Comparison of ENCODE assay signal across 12 cellular contexts in genomic region chr10:11798862-11799735, GRCh38. TPM values are rescaled to one million over a fixed set of nuclear protein-coding genes. Genes with fewer than 3 reads are reported as not detected.
A peak's percentile ranks its signal among the peaks of the same experiment; 100 is the strongest.
DNase-seq lines count a peak whose midpoint lies in the region; TF ChIP-seq lines count a peak whose summit lies in the region.
"Had no signal": no experiment of that assay in that cellular context is flagged by ENCODE, and none has a peak within 500 bp of the region (broad histone marks: within the 10 kb centered on the region; RNA-seq: fewer than 3 reads in every experiment).

No MANE protein-coding gene starts in this region.

- H3K27ac ChIP-seq in mesodermal cell (ENCODE audit: low read depth, low read length, severe bottlenecking) = peak overlapping the region; percentile 36
- H3K27ac ChIP-seq: PC-9, thyroid gland had no signal

- POLR2A ChIA-PET in HEK293T (lab: Yijun Ruan, JAX) = interaction anchor here (0.6 kb wide), 1 partner anchor 21 kb away, joined by 3 read pairs; no protein-coding TSS in a partner anchor

- CTCF ChIA-PET in HEK293T (lab: Yijun Ruan, JAX) = interaction anchor here (1.0 to 1.3 kb wide), 3 partner anchors 16 to 54 kb away, joined by 3 to 5 read pairs (median 3); no protein-coding TSS in a partner anchor

- 0 out of 2 replicates have a peak, but pooled peaks cover 3% of the 10 kb centered on the region for H3F3A ChIP-seq in Loucy (ENCODE audit: low read depth)

- peak overlapping the region; percentile 23 for H3K9ac ChIP-seq in Loucy (ENCODE audit: low read depth, low read length, poor library complexity, severe bottlenecking)

- H3K9me3 ChIP-seq in Loucy (ENCODE audit: insufficient read depth, low read depth, low read length) = no peaks in the 10 kb centered on the region
- H3K9me3 ChIP-seq in mesodermal cell (ENCODE audit: control insufficient read depth, low read length) = no peaks in the 10 kb centered on the region
- H3K9me3 ChIP-seq: thyroid gland had no signal

- H3K4me3 ChIP-seq in Loucy (ENCODE audit: low read length, poor library complexity, severe bottlenecking) = peak overlapping the region; percentile 29
- no peak overlapping the region for H3K4me3 ChIP-seq in mesodermal cell (ENCODE audit: extremely low read depth, insufficient read depth, low read length, poor library complexity, severe bottlenecking)
- H3K4me3 ChIP-seq: PC-9, thyroid gland had no signal

- WGBS in mesodermal cell (ENCODE audit: insufficient coverage in 2 of 2), 2 experiments = 78 to 84% methylated on average over 13 to 16 of the region's 18 CpGs

- no peaks in the 10 kb centered on the region for H3K79me2 ChIP-seq in Loucy (ENCODE audit: insufficient read depth, low read length)

- no peak for TF ChIP-seq CTCF in Loucy (conservative IDR thresholded peaks at IDR 0.05; ENCODE audit: low read length)

- H3K9me2 ChIP-seq in Loucy (replicated peaks; ENCODE audit: low read depth, low read length) = no peaks in the 10 kb centered on the region

- DNase-seq in GDM1 (lab: John Stamatoyannopoulos, UW) = peak; percentile 36
- peak; percentile 88 for DNase-seq in dermis blood vessel endothelial cell
- DNase-seq in putamen (ENCODE audit: low spot score) = no peak
- DNase-seq in NCI-H2196 treated with DMSO at 0.1 percent for 48 hours (lab: John Stamatoyannopoulos, UW; ENCODE audit: unreplicated experiment) = no peak
- DNase-seq in HEK293T (ENCODE audit: extremely low spot score) = no peak
- DNase-seq in activated effector memory CD4-positive, alpha-beta T cell treated with anti-CD3 and anti-CD28 coated beads, Interleukin-2, amount 50 U/mL, for 16 hours = no peak
- DNase-seq: cerebellar nuclear complex, natural killer cell, PC-9, thyroid gland had no signal

- H2AFZ ChIP-seq in Loucy (ENCODE audit: low read length) = peak overlapping the region; percentile 42; the same call in 1 of the 2 replicates
- H2AFZ ChIP-seq: PC-9 had no signal

- peak overlapping the region; percentile 65 for H3K4me2 ChIP-seq in Loucy (ENCODE audit: low read depth, low read length, poor library complexity, severe bottlenecking)
- H3K4me2 ChIP-seq: PC-9 had no signal

- no peaks in the 10 kb centered on the region for H3K27me3 ChIP-seq in Loucy (ENCODE audit: insufficient read depth, low read length, poor library complexity, severe bottlenecking)
- H3K27me3 ChIP-seq: thyroid gland had no signal

- no peaks in the 10 kb centered on the region for H4K20me1 ChIP-seq in Loucy (ENCODE audit: insufficient read depth, low read length, poor library complexity, severe bottlenecking)

- H3K36me3 ChIP-seq in Loucy (ENCODE audit: insufficient read depth, low read length) = no peaks in the 10 kb centered on the region
- no peaks in the 10 kb centered on the region for H3K36me3 ChIP-seq in mesodermal cell (ENCODE audit: control insufficient read depth, insufficient read depth, low read length)
- H3K36me3 ChIP-seq: thyroid gland had no signal

- H3K4me1 ChIP-seq in Loucy (ENCODE audit: insufficient read depth, low read length, poor library complexity, severe bottlenecking) (peaks cover 28% of the 10 kb centered on the region), mesodermal cell (ENCODE audit: control insufficient read depth, insufficient read depth, low read length, poor library complexity, severe bottlenecking) (peaks cover 10% of the 10 kb centered on the region)
- H3K4me1 ChIP-seq: thyroid gland had no signal

TF ChIP-seq in HEK293T, 16 proteins besides CTCF, POLR2A, EP300 and RAD21:
- TF ChIP-seq TARDBP (IDR thresholded peaks at IDR 0.05) (no peak), FOXK2 (IDR thresholded peaks at IDR 0.05) (no peak), HDGF (IDR thresholded peaks at IDR 0.05; ENCODE audit: borderline replicate concordance) (no peak), NFRKB (IDR thresholded peaks at IDR 0.05) (no peak), PKNOX1 (IDR thresholded peaks at IDR 0.05) (no peak), FOXA1 (IDR thresholded peaks at IDR 0.05) (no peak), FOXM1 (IDR thresholded peaks at IDR 0.05; ENCODE audit: borderline replicate concordance) (no peak), ELF4 (IDR thresholded peaks at IDR 0.05) (no peak), SUZ12 (IDR thresholded peaks at IDR 0.05) (no peak), ARNT (IDR thresholded peaks at IDR 0.05) (no peak), SP1 (IDR thresholded peaks at IDR 0.05) (no peak), CTBP1 (IDR thresholded peaks at IDR 0.05; ENCODE audit: borderline replicate concordance) (no peak)
TF ChIP-seq in HEK293T: peak in this region for 0.

RNA-seq across cellular contexts. Expression of gene PROSER2, which starts 24.1 kb away (rescaled TPM):
- total RNA-seq in dermis blood vessel endothelial cell = 7.5 and 11.2 TPM in 2 replicates
- 3.1 TPM for polyA plus RNA-seq in mesodermal cell (2013, experiment 1 of 2)
- 4.4 TPM for polyA plus RNA-seq in mesodermal cell (2013, experiment 2 of 2)

RNA-seq across cellular contexts. Expression of gene ECHDC3, which starts 56.9 kb away (rescaled TPM):
- total RNA-seq in dermis blood vessel endothelial cell = 17.4 and 26.0 TPM in 2 replicates
- polyA plus RNA-seq in mesodermal cell (2013, experiment 1 of 2) = 5.0 TPM
- 4.0 TPM for polyA plus RNA-seq in mesodermal cell (2013, experiment 2 of 2)
- total RNA-seq: PC-9 had no signal

Comparison
In these comparisons a context has a peak if more than half of its experiments do, and no peak if none do; other contexts are left out.
1. DNase-seq: peak in GDM1 (single experiment) and dermis blood vessel endothelial cell (single experiment); none in putamen (single experiment), NCI-H2196 treated with DMSO at 0.1 percent for 48 hours (single experiment), HEK293T (single experiment) and activated effector memory CD4-positive, alpha-beta T cell treated with anti-CD3 and anti-CD28 coated beads, Interleukin-2, amount 50 U/mL, for 16 hours (single experiment).